8 cellular contexts compared by ENCODE assay signal in genomic region chr6:142802124-142802523, GRCh38.
DNase-seq lines count a peak whose midpoint lies in the region; ATAC-seq and TF ChIP-seq lines count a peak whose summit lies in the region.

No MANE protein-coding gene starts in this region.

- peaks cover 24% of the 10 kb centered on the region for H3K36me3 Mint-ChIP-seq in activated CD8-positive, alpha-beta T cell treated with anti-CD3 and anti-CD28 coated beads, Interleukin-2, amount 10 ng/mL, durations not matched to agents 7 days and 5 days (ENCODE audit: low read depth)
- peaks cover 9% of the 10 kb centered on the region for H3K36me3 Mint-ChIP-seq in type B pancreatic cell

- TF ChIP-seq CTCF in AG09319 (IDR thresholded peaks at IDR 0.05; ENCODE audit: low read depth, low read length), result no peak
- TF ChIP-seq CTCF in HFF-Myc (IDR thresholded peaks at IDR 0.05; ENCODE audit: low read depth, low read length, missing control alignments), result no peak
- no peak for TF ChIP-seq CTCF in hepatocyte (IDR thresholded peaks at IDR 0.05; ENCODE audit: poor library complexity)
- TF ChIP-seq CTCF in type B pancreatic cell (conservative IDR thresholded peaks at IDR 0.05), result no peak

- H2AFZ ChIP-seq in hepatocyte, result no peak overlapping the region

- peak; percentile 70 for DNase-seq in AG09319 (ENCODE audit: extremely low read depth, low read depth)
- peak; percentile 84 for DNase-seq in HFF-Myc (ENCODE audit: extremely low read depth, low read depth)
- DNase-seq in activated CD8-positive, alpha-beta T cell treated with anti-CD3 and anti-CD28 coated beads, Interleukin-2, amount 10 ng/mL, durations not matched to agents 7 days and 5 days, result no peak
- DNase-seq in hepatocyte (ENCODE audit: low spot score), result peak; percentile 68
- DNase-seq in type B pancreatic cell (ENCODE audit: extremely low spot score, unreplicated experiment), result no peak
- no peak for DNase-seq in NCI-H526 (lab: John Stamatoyannopoulos, UW)
- no peak for DNase-seq in GOT3 (lab: John Stamatoyannopoulos, UW)
- no peak for DNase-seq in sciatic nerve (ENCODE audit: low spot score)

- no peaks in the 10 kb centered on the region for H3K9me2 ChIP-seq in hepatocyte (replicated peaks; ENCODE audit: insufficient read depth)

- H3K4me1 Mint-ChIP-seq in activated CD8-positive, alpha-beta T cell treated with anti-CD3 and anti-CD28 coated beads, Interleukin-2, amount 10 ng/mL, durations not matched to agents 7 days and 5 days (ENCODE audit: low read depth), result peaks cover 25% of the 10 kb centered on the region
- H3K4me1 Mint-ChIP-seq in type B pancreatic cell (ENCODE audit: unreplicated experiment), result peaks cover 6% of the 10 kb centered on the region

- H3K27ac Mint-ChIP-seq in activated CD8-positive, alpha-beta T cell treated with anti-CD3 and anti-CD28 coated beads, Interleukin-2, amount 10 ng/mL, durations not matched to agents 7 days and 5 days, result no peak overlapping the region
- H3K27ac Mint-ChIP-seq in type B pancreatic cell, result peak overlapping the region; percentile 33

- H3K27me3 ChIP-seq in hepatocyte, result no peaks in the 10 kb centered on the region

- intact Hi-C loops in sciatic nerve (cut with DNase I), result no loop called here

- no peaks in the 10 kb centered on the region for H3K9me3 Mint-ChIP-seq in activated CD8-positive, alpha-beta T cell treated with anti-CD3 and anti-CD28 coated beads, Interleukin-2, amount 10 ng/mL, durations not matched to agents 7 days and 5 days (ENCODE audit: insufficient read depth)
- H3K9me3 Mint-ChIP-seq in type B pancreatic cell, result no peaks in the 10 kb centered on the region

- CTCF ChIA-PET in activated CD8-positive, alpha-beta T cell treated with anti-CD3 and anti-CD28 coated beads, Interleukin-2, amount 10 ng/mL, durations not matched to agents 7 days and 5 days (lab: Charles Lee), result interaction anchor here (0.7 kb wide), 1 partner anchor 104 kb away, joined by 3 read pairs; no protein-coding TSS in a partner anchor

- no peaks in the 10 kb centered on the region for H3K27me3 Mint-ChIP-seq in activated CD8-positive, alpha-beta T cell treated with anti-CD3 and anti-CD28 coated beads, Interleukin-2, amount 10 ng/mL, durations not matched to agents 7 days and 5 days (ENCODE audit: low read depth)
- H3K27me3 Mint-ChIP-seq in type B pancreatic cell, result no peaks in the 10 kb centered on the region

- no peaks in the 10 kb centered on the region for H3K4me1 ChIP-seq in hepatocyte (ENCODE audit: insufficient read depth)

- 85% methylated on average over 1 of the region's 1 CpG for WGBS in hepatocyte (ENCODE audit: low lambda C conversion rate, missing lambda C conversion rate)

- H4K20me1 ChIP-seq in hepatocyte (ENCODE audit: insufficient read depth, poor library complexity, severe bottlenecking), result no peaks in the 10 kb centered on the region

- H3K36me3 ChIP-seq in hepatocyte (replicated peaks; ENCODE audit: insufficient read depth, low read depth), result no peaks in the 10 kb centered on the region

- POLR2A ChIA-PET in activated CD8-positive, alpha-beta T cell treated with anti-CD3 and anti-CD28 coated beads, Interleukin-2, amount 10 ng/mL, durations not matched to agents 7 days and 5 days (lab: Charles Lee), result interaction anchor here (0.6 to 0.9 kb wide), 2 partner anchors 11 to 17 kb away, joined by 3 read pairs; no protein-coding TSS in a partner anchor

- H3K27ac ChIP-seq in hepatocyte, result no peak overlapping the region

- H3K79me2 ChIP-seq in hepatocyte, result peaks cover 2% of the 10 kb centered on the region

- ATAC-seq in activated CD8-positive, alpha-beta T cell treated with anti-CD3 and anti-CD28 coated beads, Interleukin-2, amount 10 ng/mL, durations not matched to agents 7 days and 5 days, result peak; percentile 49
- ATAC-seq in sciatic nerve, result no peak

- H3K4me3 ChIP-seq in HFF-Myc (replicated peaks; ENCODE audit: low read depth, low read length), result no peak overlapping the region
- H3K4me3 ChIP-seq in hepatocyte, result no peak overlapping the region

- H3K9me3 ChIP-seq in hepatocyte (ENCODE audit: low read depth), result no peaks in the 10 kb centered on the region

- no peak overlapping the region for H3K4me3 Mint-ChIP-seq in activated CD8-positive, alpha-beta T cell treated with anti-CD3 and anti-CD28 coated beads, Interleukin-2, amount 10 ng/mL, durations not matched to agents 7 days and 5 days
- H3K4me3 Mint-ChIP-seq in type B pancreatic cell, result no peak overlapping the region

- H3K4me2 ChIP-seq in hepatocyte, result no peak overlapping the region

Comparison
In these comparisons a context has a peak if more than half of its experiments do, and no peak if none do; other contexts are left out.
1. DNase-seq: peak in AG09319 (single experiment), HFF-Myc (single experiment) and hepatocyte (single experiment); none in activated CD8-positive, alpha-beta T cell treated with anti-CD3 and anti-CD28 coated beads, Interleukin-2, amount 10 ng/mL, durations not matched to agents 7 days and 5 days (single experiment), type B pancreatic cell (single experiment), NCI-H526 (0 of 2), GOT3 (single experiment) and sciatic nerve (single experiment).